Comparison of ENCODE assay signal across 24 cellular contexts in genomic region chr6:363291-363690, GRCh38. TPM values are rescaled to one million over a fixed set of nuclear protein-coding genes. Genes with fewer than 3 reads are reported as not detected.
A peak's percentile ranks its signal among the peaks of the same experiment; 100 is the strongest.
DNase-seq lines count a peak whose midpoint lies in the region; ATAC-seq, FAIRE-seq and TF ChIP-seq lines count a peak whose summit lies in the region.
"Had no signal": no experiment of that assay in that cellular context is flagged by ENCODE, and none has a peak within 500 bp of the region (broad histone marks: within the 10 kb centered on the region; RNA-seq: fewer than 3 reads in every experiment).

No MANE protein-coding gene starts in this region.

- H3K79me2 ChIP-seq in OCI-LY7 (ENCODE audit: insufficient read depth, low read depth, low read length), result no peaks in the 10 kb centered on the region

- ATAC-seq in Right ventricle myocardium superior (ENCODE audit: poor library complexity) (no peak), HG03378 (IDR thresholded peaks at IDR 0.05; ENCODE audit: unreplicated experiment) (no peak)
- ATAC-seq: GM12878 had no signal

- no peak for TF ChIP-seq CTCF in OCI-LY7 (conservative IDR thresholded peaks at IDR 0.05; ENCODE audit: low read length)
- no peak for TF ChIP-seq CTCF in kidney (IDR thresholded peaks at IDR 0.05; ENCODE audit: borderline replicate concordance, extremely low read depth, insufficient read depth)

- no peaks in the 10 kb centered on the region for H4K20me1 ChIP-seq in OCI-LY7 (ENCODE audit: insufficient read depth, low read length)
- H4K20me1 ChIP-seq: BLaER1 had no signal

- no peak for FAIRE-seq in kidney (lab: Jason Lieb, UNC)
- FAIRE-seq: A204.1, D721Med, GM12878, GM19239, H1 had no signal

- H3K9ac ChIP-seq in kidney (ENCODE audit: low read length in 2 of 2), result no peak overlapping the region
- H3K9ac ChIP-seq: BLaER1, GM23248 had no signal

- H3K4me2 ChIP-seq in OCI-LY7 (ENCODE audit: low read length), result peak overlapping the region; percentile 69
- H3K4me2 ChIP-seq: BLaER1 had no signal

- H3K4me1 ChIP-seq in OCI-LY7 (ENCODE audit: insufficient read depth, low read length, poor library complexity, severe bottlenecking), result peaks cover 100% of the 10 kb centered on the region
- H3K4me1 ChIP-seq in kidney (ENCODE audit: control insufficient read depth in 1 of 2, insufficient read depth in 1 of 2, low read depth in 1 of 2, low read length in 2 of 2), result no peaks in the 10 kb centered on the region

- intact Hi-C loops in Right ventricle myocardium superior (cut with DNase I) (no loop called here), cardiac septum (cut with DNase I) (no loop called here), OCI-LY7 (cut with micrococcal nuclease; ENCODE audit: unreplicated experiment) (no loop called here), kidney (cut with DNase I) (no loop called here)

- H3K9me3 ChIP-seq in OCI-LY7 (ENCODE audit: low read length), result no peaks in the 10 kb centered on the region
- peaks cover 3 to 4% of the 10 kb centered on the region in 2 donors for H3K9me3 ChIP-seq in kidney (ENCODE audit: control insufficient read depth in 1 of 2, low read length in 2 of 2)

- CTCF ChIA-PET in OCI-LY7 (lab: Charles Lee; ENCODE audit: unreplicated experiment), result no interaction called here

- DNase-seq in Right ventricle myocardium superior (peak; percentile 27), cardiac septum (ENCODE audit: low spot score) (no peak), OCI-LY7 (ENCODE audit: low spot score) (no peak), kidney (peak; percentile 52), amygdala (lab: John Stamatoyannopoulos, UW) (no peak)
- DNase-seq: CD4-positive, CD25-positive, alpha-beta regulatory T cell; CD8-positive, alpha-beta memory T cell; DMS 273 treated with DMSO at 0.1 percent for 48 hours; DMS79; EL; GDM1; GM23248; H7; HCEC 1CT had no signal

- H2AFZ ChIP-seq in OCI-LY7 (ENCODE audit: low read length), result no peak overlapping the region
- H2AFZ ChIP-seq: GM23248 had no signal

- H3K27ac ChIP-seq in OCI-LY7 (ENCODE audit: low read depth, low read length, poor library complexity, severe bottlenecking), result peak overlapping the region; percentile 95
- no peak overlapping the region for H3K27ac ChIP-seq in kidney (ENCODE audit: low read depth in 2 of 2, low read length in 2 of 2)
- H3K27ac ChIP-seq: 22Rv1, BLaER1, C4-2B, GM23248 had no signal

- no TSS peak for BruUV-seq in OCI-LY7 (replicated peaks; lab: Mats Ljungman, UMichigan)

- no peaks in the 10 kb centered on the region for H3K9me2 ChIP-seq in OCI-LY7 (ENCODE audit: insufficient read depth, low read length)

- H3K36me3 ChIP-seq in OCI-LY7 (ENCODE audit: insufficient read depth, low read length), result no peaks in the 10 kb centered on the region
- peaks cover 0 to 3% of the 10 kb centered on the region in 2 donors for H3K36me3 ChIP-seq in kidney (ENCODE audit: control insufficient read depth in 1 of 2, insufficient read depth in 2 of 2, low read length in 2 of 2)
- H3K36me3 ChIP-seq: BLaER1 had no signal

- H3K4me3 ChIP-seq in OCI-LY7 (ENCODE audit: low read depth, low read length, poor library complexity, severe bottlenecking) (no peak overlapping the region), kidney (ENCODE audit: low read length in 2 of 2) (no peak overlapping the region)
- H3K4me3 ChIP-seq: BLaER1, GM12878, GM23248 had no signal

- POLR2A ChIA-PET in OCI-LY7 (lab: Charles Lee), result interaction anchor here (0.6 to 8.0 kb wide), 11 partner anchors 8 to 53 kb away, joined by 3 to 81 read pairs (median 4); partner anchors contain the start of gene IRF4

RNA-seq across cellular contexts. Expression of gene IRF4, which starts 28.3 kb away (rescaled TPM):
- total RNA-seq in Right ventricle myocardium superior, result 0.54 TPM
- total RNA-seq in cardiac septum, result 0.89 TPM
- total RNA-seq in OCI-LY7 (2014; rRNA removed; shearing (Covaris generic)), result 143 and 189 TPM in 2 replicates
- total RNA-seq in OCI-LY7 (2022), result 281 and 291 TPM in 2 replicates
- 23.7 TPM for total RNA-seq in kidney
- polyA plus RNA-seq in kidney (ENCODE audit: insufficient read depth, low read depth, low replicate concordance), result not detected
- total RNA-seq: GM23248 had no signal
- polyA plus RNA-seq: AG04450 had no signal

Comparison
In these comparisons a context has a peak if more than half of its experiments do, and no peak if none do; other contexts are left out.
1. DNase-seq: peak in Right ventricle myocardium superior (single experiment) and kidney (single experiment); none in cardiac septum (single experiment), OCI-LY7 (single experiment) and amygdala (0 of 56).
2. RNA of gene IRF4, which starts 28.3 kb away (total RNA-seq): 143 to 291 TPM in OCI-LY7 and 23.7 TPM in kidney (single experiment); 0.89 TPM in cardiac septum (single experiment) and 0.54 TPM in Right ventricle myocardium superior (single experiment); every median in the first group is over 10 times any median in the second.